Comparison of ENCODE assay signal across 9 cellular contexts in genomic region chr4:20278195-20278594, GRCh38. TPM values are rescaled to one million over a fixed set of nuclear protein-coding genes. Genes with fewer than 3 reads are reported as not detected.
"Had no signal": no experiment of that assay in that cellular context is flagged by ENCODE, and none has a peak within 500 bp of the region (broad histone marks: within the 10 kb centered on the region; RNA-seq: fewer than 3 reads in every experiment).

No MANE protein-coding gene starts in this region.

- ATAC-seq: K562 had no signal

- H3K27ac Mint-ChIP-seq: HFFc6 had no signal

- H3K9ac ChIP-seq: GM23248 had no signal

- DNase-seq: GM23248, GOT3, H7, HCEC 1CT, HFFc6, IMR-90, KG1 had no signal

- H3K9me3 Mint-ChIP-seq: HFFc6 had no signal

- H3K4me3 Mint-ChIP-seq: HFFc6 had no signal

- H2AFZ ChIP-seq: GM23248 had no signal

- H3K27ac ChIP-seq: GM23248 had no signal

RNA-seq across cellular contexts. Expression of gene SLIT2, which starts 26.5 kb away (rescaled TPM):
- total RNA-seq: HT-29 had no signal
